ENCODE assay signal across 18 cellular contexts in genomic region chr22:43972931-43973330, GRCh38. TPM values are rescaled to one million over a fixed set of nuclear protein-coding genes. Genes with fewer than 3 reads are reported as not detected.
DNase-seq lines count a peak whose midpoint lies in the region; ATAC-seq and TF ChIP-seq lines count a peak whose summit lies in the region.
"Had no signal": no experiment of that assay in that cellular context is flagged by ENCODE, and none has a peak within 500 bp of the region (broad histone marks: within the 10 kb centered on the region; RNA-seq: fewer than 3 reads in every experiment).

No MANE protein-coding gene starts in this region.

- no peak overlapping the region for H3K27ac Mint-ChIP-seq in endothelial cell (ENCODE audit: unreplicated experiment)
- H3K27ac Mint-ChIP-seq: B cell; CD4-positive, CD25-positive, alpha-beta regulatory T cell; CD8-positive, alpha-beta T cell; GM23338; H9 had no signal

- DNase-seq in SK-MEL-5 (ENCODE audit: low read depth, low spot score) (peak; percentile 88), endothelial cell (ENCODE audit: low spot score) (no peak), sciatic nerve (ENCODE audit: low spot score) (peak; percentile 3), globus pallidus (ENCODE audit: low spot score) (no peak), breast epithelium (ENCODE audit: low spot score in 2 of 2) (no peak)
- DNase-seq: Caco-2; CD4-positive, CD25-positive, alpha-beta regulatory T cell; CD8-positive, alpha-beta T cell; DMS153; DND-41; H9 had no signal

- peak overlapping the region; percentile 31 for H3K4me3 Mint-ChIP-seq in endothelial cell (ENCODE audit: unreplicated experiment)
- H3K4me3 Mint-ChIP-seq: B cell; CD4-positive, CD25-positive, alpha-beta regulatory T cell; CD8-positive, alpha-beta T cell; GM23338; H9 had no signal

- in situ Hi-C loops in SK-MEL-5 (cut with HindIII; ENCODE audit: low pct_unique_long_range_greater_than_20kb, low sequenced_read_pairs): no loop called here

- H3K36me3 ChIP-seq in breast epithelium: peaks cover 6% of the 10 kb centered on the region

- no peaks in the 10 kb centered on the region for H3K4me1 Mint-ChIP-seq in endothelial cell (ENCODE audit: unreplicated experiment)
- H3K4me1 Mint-ChIP-seq: B cell, GM23338, H9 had no signal

- no peaks in the 10 kb centered on the region for H3K9me3 ChIP-seq in breast epithelium
- H3K9me3 ChIP-seq: BLaER1, Caco-2 had no signal

- H3K9me3 Mint-ChIP-seq in endothelial cell (ENCODE audit: unreplicated experiment): no peaks in the 10 kb centered on the region
- H3K9me3 Mint-ChIP-seq: CD4-positive, CD25-positive, alpha-beta regulatory T cell; CD8-positive, alpha-beta T cell; GM23338; H9 had no signal

- intact Hi-C loops in sciatic nerve (cut with DNase I) (no loop called here), breast epithelium (cut with DNase I; ENCODE audit: low total_unique reads) (no loop called here)

- no peaks in the 10 kb centered on the region for H3K27me3 ChIP-seq in breast epithelium
- H3K27me3 ChIP-seq: BLaER1 had no signal

- H3K4me1 ChIP-seq in breast epithelium: no peaks in the 10 kb centered on the region
- H3K4me1 ChIP-seq: BLaER1, Caco-2 had no signal

- H3K27ac ChIP-seq in breast epithelium: no peak overlapping the region
- H3K27ac ChIP-seq: 22Rv1, BLaER1, C4-2B had no signal

- TF ChIP-seq POLR2A in breast epithelium (IDR thresholded peaks at IDR 0.05): no peak

- ATAC-seq in sciatic nerve: no peak
- ATAC-seq in HG02840 (IDR thresholded peaks at IDR 0.05; ENCODE audit: low FRiP score, unreplicated experiment): no peak
- ATAC-seq: CD8-positive, alpha-beta T cell; GM23338; HCT116 had no signal

- peaks cover 2% of the 10 kb centered on the region for H3K27me3 Mint-ChIP-seq in endothelial cell (ENCODE audit: unreplicated experiment)
- H3K27me3 Mint-ChIP-seq: B cell; CD4-positive, CD25-positive, alpha-beta regulatory T cell had no signal

- H3K36me3 Mint-ChIP-seq in endothelial cell (ENCODE audit: low read depth, unreplicated experiment): peaks cover 37% of the 10 kb centered on the region

- H3K4me3 ChIP-seq in breast epithelium: no peak overlapping the region
- H3K4me3 ChIP-seq: BLaER1, GM23338 had no signal

- TF ChIP-seq CTCF in endothelial cell (IDR thresholded peaks at IDR 0.05; ENCODE audit: unreplicated experiment) (no peak), breast epithelium (IDR thresholded peaks at IDR 0.05) (no peak)

RNA-seq across cellular contexts. Expression of gene SAMM50, which starts 17.7 kb away (rescaled TPM):
- 94.8 and 103 TPM in 2 replicates for total RNA-seq in SK-MEL-5 (2014; rRNA removed; shearing (Covaris generic))
- 117 and 122 TPM in 2 replicates for polyA plus RNA-seq in SK-MEL-5 (2015; cell fraction: cytosol; rRNA removed)
- polyA plus RNA-seq in SK-MEL-5 (2015; cell fraction: nucleus; rRNA removed): 88.2 and 98.0 TPM in 2 replicates
- total RNA-seq in endothelial cell (ENCODE audit: unreplicated experiment): 81.6 TPM
- total RNA-seq in sciatic nerve: 28.0 TPM
- total RNA-seq in breast epithelium: 10 to 100 TPM; 36.1 to 40.6 (median 36.4) TPM

RNA-seq across cellular contexts. Expression of gene PNPLA3, which starts 49.3 kb away (rescaled TPM):
- 11.1 and 12.5 TPM in 2 replicates for total RNA-seq in SK-MEL-5 (2014; rRNA removed; shearing (Covaris generic))
- polyA plus RNA-seq in SK-MEL-5 (2015; cell fraction: cytosol; rRNA removed): 12.0 and 20.3 TPM in 2 replicates
- polyA plus RNA-seq in SK-MEL-5 (2015; cell fraction: nucleus; rRNA removed): 62.4 and 98.6 TPM in 2 replicates
- total RNA-seq in endothelial cell (ENCODE audit: unreplicated experiment) (18.3 TPM), sciatic nerve (7.8 TPM), breast epithelium (1 to 10 TPM; 2.4 to 3.1 (median 2.9) TPM)
- total RNA-seq: B cell; CD4-positive, CD25-positive, alpha-beta regulatory T cell; CD8-positive, alpha-beta T cell had no signal
- polyA plus RNA-seq: CD4-positive, CD25-positive, alpha-beta regulatory T cell had no signal

RNA-seq across cellular contexts. Expression of gene PARVB, which starts 51.2 kb away (rescaled TPM):
- 164 and 178 TPM in 2 replicates for total RNA-seq in SK-MEL-5 (2014; rRNA removed; shearing (Covaris generic))
- 180 and 216 TPM in 2 replicates for polyA plus RNA-seq in SK-MEL-5 (2015; cell fraction: cytosol; rRNA removed)
- polyA plus RNA-seq in SK-MEL-5 (2015; cell fraction: nucleus; rRNA removed): 37.6 and 90.4 TPM in 2 replicates
- total RNA-seq in endothelial cell (ENCODE audit: unreplicated experiment): 105 TPM
- 38.2 TPM for total RNA-seq in sciatic nerve
- 10 to 100 TPM; 12.3 to 57.6 (median 21.6) TPM for total RNA-seq in breast epithelium

Comparison
In these comparisons a context has a peak if more than half of its experiments do, and no peak if none do; other contexts are left out.
1. DNase-seq: peak in SK-MEL-5 (single experiment) and sciatic nerve (single experiment); none in endothelial cell (single experiment), globus pallidus (single experiment) and breast epithelium (0 of 2).